ENCODE assay signal across 10 cellular contexts in the genomic region with DNA sequence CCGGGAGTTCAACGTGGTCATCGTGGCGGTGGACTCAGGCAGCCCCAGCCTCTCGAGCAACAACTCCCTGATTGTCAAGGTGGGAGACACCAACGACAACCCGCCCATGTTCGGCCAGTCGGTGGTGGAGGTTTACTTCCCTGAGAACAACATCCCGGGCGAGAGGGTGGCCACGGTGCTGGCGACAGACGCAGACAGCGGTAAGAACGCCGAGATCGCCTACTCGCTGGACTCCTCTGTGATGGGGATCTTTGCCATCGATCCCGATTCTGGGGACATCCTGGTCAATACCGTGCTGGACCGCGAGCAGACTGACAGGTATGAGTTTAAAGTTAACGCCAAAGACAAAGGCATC. TPM values are rescaled to one million over a fixed set of nuclear protein-coding genes. Genes with fewer than 3 reads are reported as not detected.
DNase-seq lines count a peak whose midpoint lies in the region; ATAC-seq and TF ChIP-seq lines count a peak whose summit lies in the region.
"Had no signal": no experiment of that assay in that cellular context is flagged by ENCODE, and none has a peak within 500 bp of the region (broad histone marks: within the 10 kb centered on the region; RNA-seq: fewer than 3 reads in every experiment).

No MANE protein-coding gene starts in this region.

- peak overlapping the region; percentile 14 for H3K27ac ChIP-seq in cingulate gyrus (ENCODE audit: low read depth, low read length)

- peaks cover 0 to 9% of the 10 kb centered on the region in 2 donors for H3K36me3 Mint-ChIP-seq in stimulated activated naive B cell treated with anti-CD40 and anti-IgM and Interleukin-4, amounts not matched to agents 10 μg/mL and 1 μg/mL and 100 μg/mL, for 72 hours
- no peaks in the 10 kb centered on the region; the same call in 1 of the 2 replicates for H3K36me3 Mint-ChIP-seq in HFFc6 (ENCODE audit: low read depth)

- peaks cover 17% of the 10 kb centered on the region for H3K27me3 ChIP-seq in kidney epithelial cell (ENCODE audit: control insufficient read depth, insufficient read depth, low read length)

- peak overlapping the region; percentile 78 for H3K27ac Mint-ChIP-seq in stimulated activated naive B cell treated with anti-CD40 and anti-IgM and Interleukin-4, amounts not matched to agents 10 μg/mL and 1 μg/mL and 100 μg/mL, for 72 hours
- no peak overlapping the region for H3K27ac Mint-ChIP-seq in HFFc6

- H3K4me1 Mint-ChIP-seq in stimulated activated naive B cell treated with anti-CD40 and anti-IgM and Interleukin-4, amounts not matched to agents 10 μg/mL and 1 μg/mL and 100 μg/mL, for 72 hours: peaks cover 11 to 29% of the 10 kb centered on the region in 2 donors
- H3K4me1 Mint-ChIP-seq in HFFc6 (ENCODE audit: low read depth): peaks cover 31% of the 10 kb centered on the region

- peaks cover 54 to 56% of the 10 kb centered on the region in 2 donors for H3K27me3 Mint-ChIP-seq in stimulated activated naive B cell treated with anti-CD40 and anti-IgM and Interleukin-4, amounts not matched to agents 10 μg/mL and 1 μg/mL and 100 μg/mL, for 72 hours
- H3K27me3 Mint-ChIP-seq in HFFc6 (ENCODE audit: insufficient read depth): peaks cover 25% of the 10 kb centered on the region

- no peaks in the 10 kb centered on the region for H3K36me3 ChIP-seq in kidney epithelial cell (ENCODE audit: control insufficient read depth, insufficient read depth, low read length)

- DNase-seq in NCI-H146 (lab: John Stamatoyannopoulos, UW) (peak; percentile 50), kidney epithelial cell (ENCODE audit: low read depth) (no peak), HFFc6 (no peak)
- no peak for DNase-seq in stimulated activated naive B cell treated with anti-CD40 and anti-IgM and Interleukin-4, amounts not matched to agents 10 μg/mL and 1 μg/mL and 100 μg/mL, for 72 hours
- DNase-seq: activated CD8-positive, alpha-beta memory T cell treated with anti-CD3 and anti-CD28 coated beads for 24 hours; NCI-H1436 had no signal

- ATAC-seq in stimulated activated naive B cell treated with anti-CD40 and anti-IgM and Interleukin-4, amounts not matched to agents 10 μg/mL and 1 μg/mL and 100 μg/mL, for 72 hours (replicated peaks): no peak
- ATAC-seq in HG03378 (IDR thresholded peaks at IDR 0.05; ENCODE audit: unreplicated experiment) (no peak), HG02870 (IDR thresholded peaks at IDR 0.05; ENCODE audit: unreplicated experiment) (no peak), GM21515 (IDR thresholded peaks at IDR 0.05; ENCODE audit: unreplicated experiment) (no peak)

- TF ChIP-seq CTCF in kidney epithelial cell (IDR thresholded peaks at IDR 0.05; ENCODE audit: insufficient read depth, low read length, poor library complexity, severe bottlenecking): no peak
- TF ChIP-seq CTCF in HFFc6 (IDR thresholded peaks at IDR 0.05): no peak

- peak overlapping the region in 1 of 2 donors; percentile 13 for H3K4me3 Mint-ChIP-seq in stimulated activated naive B cell treated with anti-CD40 and anti-IgM and Interleukin-4, amounts not matched to agents 10 μg/mL and 1 μg/mL and 100 μg/mL, for 72 hours
- no peak overlapping the region for H3K4me3 Mint-ChIP-seq in HFFc6

- no peaks in the 10 kb centered on the region for H3K9me3 Mint-ChIP-seq in stimulated activated naive B cell treated with anti-CD40 and anti-IgM and Interleukin-4, amounts not matched to agents 10 μg/mL and 1 μg/mL and 100 μg/mL, for 72 hours
- H3K9me3 Mint-ChIP-seq in HFFc6: peaks cover 6% of the 10 kb centered on the region

- H3K4me3 ChIP-seq in kidney epithelial cell (ENCODE audit: low read depth, low read length): peak overlapping the region; percentile 41

RNA-seq across cellular contexts. Expression of a gene that starts 2.7 kb away (rescaled TPM):
- 8.2 and 9.7 TPM in 2 replicates for total RNA-seq in kidney epithelial cell
- 1 to 10 TPM in 2 of 6 experiments, under 1 TPM in 3, not detected in 1; 0.02 to 1.1 (median 0.23) TPM for total RNA-seq in HFFc6 (2021; fragmentation: NEBNext Ultra II Directional; extraction: Animal tissue kit (Norgen Biotek cat#: 25700))
